Comparison of ENCODE assay signal across 1 cellular context in the genomic region with DNA sequence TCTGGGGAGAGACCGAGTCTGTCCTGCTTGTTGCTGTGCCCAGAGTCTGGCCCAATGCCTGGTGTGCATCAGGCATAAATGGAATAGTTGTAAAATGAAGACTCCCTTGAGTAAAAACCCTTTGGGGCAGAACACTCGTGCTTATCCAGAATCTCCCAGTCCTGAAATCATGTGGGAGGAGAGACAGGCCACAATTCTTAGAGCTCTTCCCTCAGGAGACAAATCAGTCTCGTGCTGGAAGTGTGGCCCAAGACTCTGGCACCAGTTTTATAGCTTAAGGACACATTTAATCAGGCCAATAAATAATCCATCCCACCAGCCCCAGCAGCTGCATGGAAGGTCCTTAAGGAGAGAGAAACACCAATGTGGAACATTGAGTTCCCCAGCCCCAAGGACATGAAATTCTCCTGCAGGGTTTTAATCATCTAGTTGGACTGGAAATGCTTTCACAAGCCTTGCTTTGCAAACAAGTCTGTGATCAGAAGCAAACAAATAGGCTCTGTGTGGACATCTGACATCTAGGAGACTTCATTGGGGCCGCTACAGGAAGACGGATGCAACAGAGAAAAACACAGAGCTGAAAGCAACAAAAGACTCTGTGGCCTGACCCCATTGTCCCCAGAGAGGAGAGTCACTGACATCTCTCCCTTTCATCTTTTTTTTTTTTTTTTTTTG.
TF ChIP-seq lines count a peak whose summit lies in the region.

No MANE protein-coding gene starts in this region.

TF ChIP-seq in K562, 482 proteins besides CTCF, POLR2A, EP300 and RAD21 (continued from another document):
- TF ChIP-seq, protein P1, sequence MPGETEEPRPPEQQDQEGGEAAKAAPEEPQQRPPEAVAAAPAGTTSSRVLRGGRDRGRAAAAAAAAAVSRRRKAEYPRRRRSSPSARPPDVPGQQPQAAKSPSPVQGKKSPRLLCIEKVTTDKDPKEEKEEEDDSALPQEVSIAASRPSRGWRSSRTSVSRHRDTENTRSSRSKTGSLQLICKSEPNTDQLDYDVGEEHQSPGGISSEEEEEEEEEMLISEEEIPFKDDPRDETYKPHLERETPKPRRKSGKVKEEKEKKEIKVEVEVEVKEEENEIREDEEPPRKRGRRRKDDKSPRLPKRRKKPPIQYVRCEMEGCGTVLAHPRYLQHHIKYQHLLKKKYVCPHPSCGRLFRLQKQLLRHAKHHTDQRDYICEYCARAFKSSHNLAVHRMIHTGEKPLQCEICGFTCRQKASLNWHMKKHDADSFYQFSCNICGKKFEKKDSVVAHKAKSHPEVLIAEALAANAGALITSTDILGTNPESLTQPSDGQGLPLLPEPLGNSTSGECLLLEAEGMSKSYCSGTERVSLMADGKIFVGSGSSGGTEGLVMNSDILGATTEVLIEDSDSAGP (CRISPR knock-in tag; IDR thresholded peaks at IDR 0.05) = no peak
- TF ChIP-seq, protein P2, sequence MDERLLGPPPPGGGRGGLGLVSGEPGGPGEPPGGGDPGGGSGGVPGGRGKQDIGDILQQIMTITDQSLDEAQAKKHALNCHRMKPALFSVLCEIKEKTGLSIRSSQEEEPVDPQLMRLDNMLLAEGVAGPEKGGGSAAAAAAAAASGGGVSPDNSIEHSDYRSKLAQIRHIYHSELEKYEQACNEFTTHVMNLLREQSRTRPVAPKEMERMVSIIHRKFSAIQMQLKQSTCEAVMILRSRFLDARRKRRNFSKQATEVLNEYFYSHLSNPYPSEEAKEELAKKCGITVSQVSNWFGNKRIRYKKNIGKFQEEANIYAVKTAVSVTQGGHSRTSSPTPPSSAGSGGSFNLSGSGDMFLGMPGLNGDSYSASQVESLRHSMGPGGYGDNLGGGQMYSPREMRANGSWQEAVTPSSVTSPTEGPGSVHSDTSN (CRISPR knock-in tag; IDR thresholded peaks at IDR 0.05; ENCODE audit: low read depth) = no peak
- TF ChIP-seq, protein P2 (tag; conservative IDR thresholded peaks at IDR 0.05; ENCODE audit: low read depth) = no peak
- TF ChIP-seq, protein P3, sequence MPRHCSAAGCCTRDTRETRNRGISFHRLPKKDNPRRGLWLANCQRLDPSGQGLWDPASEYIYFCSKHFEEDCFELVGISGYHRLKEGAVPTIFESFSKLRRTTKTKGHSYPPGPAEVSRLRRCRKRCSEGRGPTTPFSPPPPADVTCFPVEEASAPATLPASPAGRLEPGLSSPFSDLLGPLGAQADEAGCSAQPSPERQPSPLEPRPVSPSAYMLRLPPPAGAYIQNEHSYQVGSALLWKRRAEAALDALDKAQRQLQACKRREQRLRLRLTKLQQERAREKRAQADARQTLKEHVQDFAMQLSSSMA (CRISPR knock-in tag; IDR thresholded peaks at IDR 0.05) = no peak
- no peak for TF ChIP-seq GATA2 (CRISPR knock-in tag; IDR thresholded peaks at IDR 0.05)
- TF ChIP-seq, protein P4, sequence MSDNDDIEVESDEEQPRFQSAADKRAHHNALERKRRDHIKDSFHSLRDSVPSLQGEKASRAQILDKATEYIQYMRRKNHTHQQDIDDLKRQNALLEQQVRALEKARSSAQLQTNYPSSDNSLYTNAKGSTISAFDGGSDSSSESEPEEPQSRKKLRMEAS (CRISPR knock-in tag; IDR thresholded peaks at IDR 0.05) = 0 out of 2 replicates have a peak, but pooled peaks have one; percentile 32
- TF ChIP-seq, protein P5, sequence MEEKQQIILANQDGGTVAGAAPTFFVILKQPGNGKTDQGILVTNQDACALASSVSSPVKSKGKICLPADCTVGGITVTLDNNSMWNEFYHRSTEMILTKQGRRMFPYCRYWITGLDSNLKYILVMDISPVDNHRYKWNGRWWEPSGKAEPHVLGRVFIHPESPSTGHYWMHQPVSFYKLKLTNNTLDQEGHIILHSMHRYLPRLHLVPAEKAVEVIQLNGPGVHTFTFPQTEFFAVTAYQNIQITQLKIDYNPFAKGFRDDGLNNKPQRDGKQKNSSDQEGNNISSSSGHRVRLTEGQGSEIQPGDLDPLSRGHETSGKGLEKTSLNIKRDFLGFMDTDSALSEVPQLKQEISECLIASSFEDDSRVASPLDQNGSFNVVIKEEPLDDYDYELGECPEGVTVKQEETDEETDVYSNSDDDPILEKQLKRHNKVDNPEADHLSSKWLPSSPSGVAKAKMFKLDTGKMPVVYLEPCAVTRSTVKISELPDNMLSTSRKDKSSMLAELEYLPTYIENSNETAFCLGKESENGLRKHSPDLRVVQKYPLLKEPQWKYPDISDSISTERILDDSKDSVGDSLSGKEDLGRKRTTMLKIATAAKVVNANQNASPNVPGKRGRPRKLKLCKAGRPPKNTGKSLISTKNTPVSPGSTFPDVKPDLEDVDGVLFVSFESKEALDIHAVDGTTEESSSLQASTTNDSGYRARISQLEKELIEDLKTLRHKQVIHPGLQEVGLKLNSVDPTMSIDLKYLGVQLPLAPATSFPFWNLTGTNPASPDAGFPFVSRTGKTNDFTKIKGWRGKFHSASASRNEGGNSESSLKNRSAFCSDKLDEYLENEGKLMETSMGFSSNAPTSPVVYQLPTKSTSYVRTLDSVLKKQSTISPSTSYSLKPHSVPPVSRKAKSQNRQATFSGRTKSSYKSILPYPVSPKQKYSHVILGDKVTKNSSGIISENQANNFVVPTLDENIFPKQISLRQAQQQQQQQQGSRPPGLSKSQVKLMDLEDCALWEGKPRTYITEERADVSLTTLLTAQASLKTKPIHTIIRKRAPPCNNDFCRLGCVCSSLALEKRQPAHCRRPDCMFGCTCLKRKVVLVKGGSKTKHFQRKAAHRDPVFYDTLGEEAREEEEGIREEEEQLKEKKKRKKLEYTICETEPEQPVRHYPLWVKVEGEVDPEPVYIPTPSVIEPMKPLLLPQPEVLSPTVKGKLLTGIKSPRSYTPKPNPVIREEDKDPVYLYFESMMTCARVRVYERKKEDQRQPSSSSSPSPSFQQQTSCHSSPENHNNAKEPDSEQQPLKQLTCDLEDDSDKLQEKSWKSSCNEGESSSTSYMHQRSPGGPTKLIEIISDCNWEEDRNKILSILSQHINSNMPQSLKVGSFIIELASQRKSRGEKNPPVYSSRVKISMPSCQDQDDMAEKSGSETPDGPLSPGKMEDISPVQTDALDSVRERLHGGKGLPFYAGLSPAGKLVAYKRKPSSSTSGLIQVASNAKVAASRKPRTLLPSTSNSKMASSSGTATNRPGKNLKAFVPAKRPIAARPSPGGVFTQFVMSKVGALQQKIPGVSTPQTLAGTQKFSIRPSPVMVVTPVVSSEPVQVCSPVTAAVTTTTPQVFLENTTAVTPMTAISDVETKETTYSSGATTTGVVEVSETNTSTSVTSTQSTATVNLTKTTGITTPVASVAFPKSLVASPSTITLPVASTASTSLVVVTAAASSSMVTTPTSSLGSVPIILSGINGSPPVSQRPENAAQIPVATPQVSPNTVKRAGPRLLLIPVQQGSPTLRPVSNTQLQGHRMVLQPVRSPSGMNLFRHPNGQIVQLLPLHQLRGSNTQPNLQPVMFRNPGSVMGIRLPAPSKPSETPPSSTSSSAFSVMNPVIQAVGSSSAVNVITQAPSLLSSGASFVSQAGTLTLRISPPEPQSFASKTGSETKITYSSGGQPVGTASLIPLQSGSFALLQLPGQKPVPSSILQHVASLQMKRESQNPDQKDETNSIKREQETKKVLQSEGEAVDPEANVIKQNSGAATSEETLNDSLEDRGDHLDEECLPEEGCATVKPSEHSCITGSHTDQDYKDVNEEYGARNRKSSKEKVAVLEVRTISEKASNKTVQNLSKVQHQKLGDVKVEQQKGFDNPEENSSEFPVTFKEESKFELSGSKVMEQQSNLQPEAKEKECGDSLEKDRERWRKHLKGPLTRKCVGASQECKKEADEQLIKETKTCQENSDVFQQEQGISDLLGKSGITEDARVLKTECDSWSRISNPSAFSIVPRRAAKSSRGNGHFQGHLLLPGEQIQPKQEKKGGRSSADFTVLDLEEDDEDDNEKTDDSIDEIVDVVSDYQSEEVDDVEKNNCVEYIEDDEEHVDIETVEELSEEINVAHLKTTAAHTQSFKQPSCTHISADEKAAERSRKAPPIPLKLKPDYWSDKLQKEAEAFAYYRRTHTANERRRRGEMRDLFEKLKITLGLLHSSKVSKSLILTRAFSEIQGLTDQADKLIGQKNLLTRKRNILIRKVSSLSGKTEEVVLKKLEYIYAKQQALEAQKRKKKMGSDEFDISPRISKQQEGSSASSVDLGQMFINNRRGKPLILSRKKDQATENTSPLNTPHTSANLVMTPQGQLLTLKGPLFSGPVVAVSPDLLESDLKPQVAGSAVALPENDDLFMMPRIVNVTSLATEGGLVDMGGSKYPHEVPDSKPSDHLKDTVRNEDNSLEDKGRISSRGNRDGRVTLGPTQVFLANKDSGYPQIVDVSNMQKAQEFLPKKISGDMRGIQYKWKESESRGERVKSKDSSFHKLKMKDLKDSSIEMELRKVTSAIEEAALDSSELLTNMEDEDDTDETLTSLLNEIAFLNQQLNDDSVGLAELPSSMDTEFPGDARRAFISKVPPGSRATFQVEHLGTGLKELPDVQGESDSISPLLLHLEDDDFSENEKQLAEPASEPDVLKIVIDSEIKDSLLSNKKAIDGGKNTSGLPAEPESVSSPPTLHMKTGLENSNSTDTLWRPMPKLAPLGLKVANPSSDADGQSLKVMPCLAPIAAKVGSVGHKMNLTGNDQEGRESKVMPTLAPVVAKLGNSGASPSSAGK (IDR thresholded peaks at IDR 0.05) = peak; percentile 65; the same call in 1 of the 2 replicates
- TF ChIP-seq ZNF589 (CRISPR knock-in tag; IDR thresholded peaks at IDR 0.05; ENCODE audit: low read depth) = 0 out of 2 replicates have a peak, but pooled peaks have one; percentile 50
- no peak for TF ChIP-seq RCOR1 (IDR thresholded peaks at IDR 0.05; ENCODE audit: borderline replicate concordance in 1 of 2, low read depth in 2 of 2, low read length in 2 of 2)
- TF ChIP-seq ZNF175 (CRISPR knock-in tag; IDR thresholded peaks at IDR 0.05; ENCODE audit: low read depth) = 0 out of 2 replicates have a peak, but pooled peaks have one; percentile 28
- TF ChIP-seq CXXC5 (CRISPR knock-in tag; IDR thresholded peaks at IDR 0.05) = 0 out of 2 replicates have a peak, but pooled peaks have one; percentile 14
- TF ChIP-seq HIVEP1 (CRISPR knock-in tag; IDR thresholded peaks at IDR 0.05) = no peak
- TF ChIP-seq FOXA3 (CRISPR knock-in tag; conservative IDR thresholded peaks at IDR 0.05 in 1 of 2, IDR thresholded peaks at IDR 0.05 in 1 of 2) = 0 out of 4 replicates have a peak, but pooled peaks of 1 of the 2 experiments have one; percentile 59
- 0 out of 2 replicates have a peak, but pooled peaks have one; percentile 45 for TF ChIP-seq CEBPG (CRISPR knock-in tag; IDR thresholded peaks at IDR 0.05)
- TF ChIP-seq CEBPG (tag; conservative IDR thresholded peaks at IDR 0.05 in 1 of 2, IDR thresholded peaks at IDR 0.05 in 1 of 2) = no peak
- TF ChIP-seq MAZ (CRISPR knock-in tag; conservative IDR thresholded peaks at IDR 0.05 in 1 of 2, IDR thresholded peaks at IDR 0.05 in 1 of 2) = 0 out of 4 replicates have a peak, but pooled peaks of 1 of the 2 experiments have one; percentile 28
- no peak for TF ChIP-seq SMARCE1 (IDR thresholded peaks at IDR 0.05)
